In genomic region chr14:69675877-69676416, GRCh38 we compare ENCODE assay signal across 10 cellular contexts.
A peak's percentile ranks its signal among the peaks of the same experiment; 100 is the strongest.
DNase-seq lines count a peak whose midpoint lies in the region; ATAC-seq and TF ChIP-seq lines count a peak whose summit lies in the region.
"Had no signal": no experiment of that assay in that cellular context is flagged by ENCODE, and none has a peak within 500 bp of the region (broad histone marks: within the 10 kb centered on the region; RNA-seq: fewer than 3 reads in every experiment).

No MANE protein-coding gene starts in this region.

- peak overlapping the region; percentile 53 to 80 for H3K4me3 Mint-ChIP-seq in stimulated activated naive CD8-positive, alpha-beta T cell treated with anti-CD3 and anti-CD28 coated beads, Interleukin-15, amount 100 ng/mL, for 72 hours
- H3K4me3 Mint-ChIP-seq: dendritic cell treated with granulocyte-macrophage colony-stimulating factor and Interleukin-4, amounts not matched to agents 40 ng/mL and 50 ng/mL, for 4 days had no signal

- H3K27me3 ChIP-seq in heart right ventricle = no peaks in the 10 kb centered on the region
- no peaks in the 10 kb centered on the region for H3K27me3 ChIP-seq in right atrium auricular region
- H3K27me3 ChIP-seq in foreskin keratinocyte = no peaks in the 10 kb centered on the region

- H3K4me3 ChIP-seq in heart right ventricle (no peak overlapping the region), right atrium auricular region (no peak overlapping the region)

- ATAC-seq in heart right ventricle = no peak
- ATAC-seq in GM21825 (IDR thresholded peaks at IDR 0.05; ENCODE audit: unreplicated experiment) = peak; percentile 74
- ATAC-seq in HG03565 (IDR thresholded peaks at IDR 0.05; ENCODE audit: unreplicated experiment) = peak; percentile 76
- peak; percentile 96 for ATAC-seq in stimulated activated naive CD8-positive, alpha-beta T cell treated with anti-CD3 and anti-CD28 coated beads, Interleukin-15, amount 100 ng/mL, for 72 hours
- no peak for ATAC-seq in foreskin keratinocyte

- H3K9me3 ChIP-seq in heart right ventricle = no peaks in the 10 kb centered on the region
- H3K9me3 ChIP-seq in right atrium auricular region = no peaks in the 10 kb centered on the region

- peaks cover 32 to 89% (median 72%) of the 10 kb centered on the region in 9 donors for H3K4me1 ChIP-seq in heart right ventricle
- H3K4me1 ChIP-seq in right atrium auricular region = peaks cover 0 to 57% of the 10 kb centered on the region in 2 donors
- H3K4me1 ChIP-seq in foreskin keratinocyte = no peaks in the 10 kb centered on the region

- TF ChIP-seq CTCF in heart right ventricle (IDR thresholded peaks at IDR 0.05) (no peak), right atrium auricular region (IDR thresholded peaks at IDR 0.05) (no peak), foreskin keratinocyte (conservative IDR thresholded peaks at IDR 0.05) (no peak)

- H3K27ac ChIP-seq in heart right ventricle = peak overlapping the region in 6 of 10 donors; percentile 2 to 75 (median 70)
- H3K27ac ChIP-seq in right atrium auricular region = peak overlapping the region in 1 of 2 donors; percentile 6
- H3K27ac ChIP-seq in foreskin keratinocyte = no peak overlapping the region

- H3K27ac Mint-ChIP-seq in stimulated activated naive CD8-positive, alpha-beta T cell treated with anti-CD3 and anti-CD28 coated beads, Interleukin-15, amount 100 ng/mL, for 72 hours = peak overlapping the region; percentile 79 to 98
- H3K27ac Mint-ChIP-seq: dendritic cell treated with granulocyte-macrophage colony-stimulating factor and Interleukin-4, amounts not matched to agents 40 ng/mL and 50 ng/mL, for 4 days had no signal

- H3K36me3 ChIP-seq in heart right ventricle (peaks cover 0 to 9% (median 0%) of the 10 kb centered on the region in 9 donors), right atrium auricular region (no peaks in the 10 kb centered on the region)

- H3K9me3 Mint-ChIP-seq in stimulated activated naive CD8-positive, alpha-beta T cell treated with anti-CD3 and anti-CD28 coated beads, Interleukin-15, amount 100 ng/mL, for 72 hours = no peaks in the 10 kb centered on the region
- H3K9me3 Mint-ChIP-seq: dendritic cell treated with granulocyte-macrophage colony-stimulating factor and Interleukin-4, amounts not matched to agents 40 ng/mL and 50 ng/mL, for 4 days had no signal

- no peak for DNase-seq in heart right ventricle
- DNase-seq in right atrium auricular region (ENCODE audit: low spot score) = no peak
- peak; percentile 56 to 66 for DNase-seq in stimulated activated naive CD8-positive, alpha-beta T cell treated with anti-CD3 and anti-CD28 coated beads, Interleukin-15, amount 100 ng/mL, for 72 hours
- DNase-seq in foreskin keratinocyte = no peak
- no peak for DNase-seq in foreskin melanocyte
- DNase-seq in NK-92 (lab: John Stamatoyannopoulos, UW; ENCODE audit: unreplicated experiment) = no peak
- DNase-seq: AML-193 had no signal

- intact Hi-C loops in heart right ventricle (cut with DNase I) = loop anchor here in 7 of 10 donors (5.0 to 10.0 kb wide), 2 partner anchors 36 to 61 kb away; partner anchors contain the start of gene SUSD6 (in 4 of the 7)

- WGBS in heart right ventricle, 2 donors = 81 to 88% methylated on average over 2 of the region's 2 CpGs

- H3K27me3 Mint-ChIP-seq in stimulated activated naive CD8-positive, alpha-beta T cell treated with anti-CD3 and anti-CD28 coated beads, Interleukin-15, amount 100 ng/mL, for 72 hours = no peaks in the 10 kb centered on the region
- H3K27me3 Mint-ChIP-seq: dendritic cell treated with granulocyte-macrophage colony-stimulating factor and Interleukin-4, amounts not matched to agents 40 ng/mL and 50 ng/mL, for 4 days had no signal

- H3K4me1 Mint-ChIP-seq in stimulated activated naive CD8-positive, alpha-beta T cell treated with anti-CD3 and anti-CD28 coated beads, Interleukin-15, amount 100 ng/mL, for 72 hours = peaks cover 72% of the 10 kb centered on the region

Comparison
In these comparisons a context has a peak if more than half of its experiments do, and no peak if none do; other contexts are left out.
1. ATAC-seq: peak in GM21825 (single experiment), HG03565 (single experiment) and stimulated activated naive CD8-positive, alpha-beta T cell treated with anti-CD3 and anti-CD28 coated beads, Interleukin-15, amount 100 ng/mL, for 72 hours (single experiment); none in heart right ventricle (0 of 8) and foreskin keratinocyte (single experiment).
2. DNase-seq: peak in stimulated activated naive CD8-positive, alpha-beta T cell treated with anti-CD3 and anti-CD28 coated beads, Interleukin-15, amount 100 ng/mL, for 72 hours (2 of 2); none in heart right ventricle (0 of 2), right atrium auricular region (single experiment), foreskin keratinocyte (0 of 2), foreskin melanocyte (single experiment) and NK-92 (single experiment).